In the genomic region with DNA sequence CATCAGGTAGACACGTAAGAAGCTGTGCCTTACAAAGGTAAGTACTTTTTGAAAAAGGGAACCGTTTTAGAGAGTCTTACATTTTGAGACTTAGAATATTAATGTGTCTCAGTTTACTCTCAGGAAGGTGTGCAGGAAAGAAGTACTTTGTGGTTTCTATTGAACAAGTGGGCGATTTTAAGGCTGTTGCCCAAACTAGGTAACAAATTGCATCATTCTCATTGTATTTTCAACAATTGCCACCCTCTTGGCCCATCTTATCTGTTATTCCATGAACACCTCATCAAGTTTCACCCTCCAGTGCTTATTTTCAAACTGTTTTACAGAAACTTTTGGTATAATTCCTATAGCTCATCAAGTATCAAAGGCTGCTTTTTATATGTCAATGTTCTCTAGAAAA, we compare ENCODE assay signal across 30 cellular contexts.
"Had no signal": no experiment of that assay in that cellular context is flagged by ENCODE, and none has a peak within 500 bp of the region (broad histone marks: within the 10 kb centered on the region; RNA-seq: fewer than 3 reads in every experiment).

No MANE protein-coding gene starts in this region.

- H3K4me2 ChIP-seq: hepatocyte, neural progenitor cell, smooth muscle cell had no signal

- H3K4me3 ChIP-seq: esophagus muscularis mucosa, gastroesophageal sphincter, heart left ventricle, hepatocyte, lung, neural progenitor cell, prostate gland, right atrium auricular region, smooth muscle cell, stomach, thyroid gland, vagina had no signal

- H3K9me3 Mint-ChIP-seq: neural progenitor cell had no signal

- H3K36me3 ChIP-seq: esophagus muscularis mucosa, gastroesophageal sphincter, heart left ventricle, neural progenitor cell, prostate gland, right atrium auricular region, stomach, thyroid gland, vagina had no signal

- H3K9me3 ChIP-seq: esophagus muscularis mucosa, gastroesophageal sphincter, prostate gland, right atrium auricular region, stomach, thyroid gland, vagina had no signal

- H3K79me2 ChIP-seq: hepatocyte, parathyroid adenoma had no signal

- H3K27ac Mint-ChIP-seq: mesothelial cell of epicardium; naive thymus-derived CD4-positive, alpha-beta T cell; nephron; neural progenitor cell had no signal

- H3K4me1 Mint-ChIP-seq: naive thymus-derived CD4-positive, alpha-beta T cell; neural progenitor cell had no signal

- H3K4me1 ChIP-seq: esophagus muscularis mucosa, foreskin keratinocyte, gastroesophageal sphincter, heart left ventricle, neural progenitor cell, parathyroid adenoma, prostate gland, right atrium auricular region, stomach, thyroid gland, vagina had no signal

- H3K27me3 ChIP-seq: esophagus muscularis mucosa, foreskin keratinocyte, gastroesophageal sphincter, heart left ventricle, hepatocyte, neural progenitor cell, right atrium auricular region, stomach, thyroid gland, vagina had no signal

- H3K9ac ChIP-seq: neural progenitor cell, parathyroid adenoma had no signal

- H3K36me3 Mint-ChIP-seq: mesothelial cell of epicardium; naive thymus-derived CD4-positive, alpha-beta T cell; neural progenitor cell had no signal

- H3K4me3 Mint-ChIP-seq: mesothelial cell of epicardium; naive thymus-derived CD4-positive, alpha-beta T cell; nephron; neural progenitor cell had no signal

- FAIRE-seq: endothelial cell of umbilical vein, kidney had no signal

- H2AFZ ChIP-seq: hepatocyte, neural progenitor cell, parathyroid adenoma had no signal

- DNase-seq: dermis blood vessel endothelial cell; effector memory CD4-positive, alpha-beta T cell; foreskin keratinocyte; heart left ventricle; kidney; mesenchymal stem cell; naive thymus-derived CD4-positive, alpha-beta T cell; stimulated activated CD4-positive, alpha-beta T cell treated with anti-CD3 and anti-CD28 coated beads, Interleukin-12 subunit alpha, Interleukin-12 subunit beta, amount 100 ng/mL, for 4 hours; stimulated activated CD4-positive, alpha-beta T cell treated with anti-CD3 and anti-CD28 coated beads, Interleukin-1b, Interleukin-23, amount 100 ng/mL, for 48 hours; stimulated activated CD4-positive, alpha-beta T cell treated with anti-CD3 and anti-CD28 coated beads, Interleukin-4, amount 100 ng/mL, for 1 hour; stimulated activated CD8-positive, alpha-beta memory T cell treated with anti-CD3 and anti-CD28 coated beads, Interleukin-4, amount 100 ng/mL, for 48 hours; stimulated activated naive CD4-positive, alpha-beta T cell; stomach; thyroid gland; trophoblast cell had no signal

- ATAC-seq: foreskin keratinocyte; gastroesophageal sphincter; heart left ventricle; left lobe of liver; naive thymus-derived CD4-positive, alpha-beta T cell; sciatic nerve had no signal

- H3K27ac ChIP-seq: esophagus muscularis mucosa, foreskin keratinocyte, gastroesophageal sphincter, heart left ventricle, hepatocyte, neural progenitor cell, parathyroid adenoma, right atrium auricular region, stomach, thyroid gland, vagina had no signal
